In genomic region chr5:122885038-122885517, GRCh38 we compare ENCODE assay signal across 14 cellular contexts. TPM values are rescaled to one million over a fixed set of nuclear protein-coding genes. Genes with fewer than 3 reads are reported as not detected.
DNase-seq lines count a peak whose midpoint lies in the region; ATAC-seq and TF ChIP-seq lines count a peak whose summit lies in the region.
"Had no signal": no experiment of that assay in that cellular context is flagged by ENCODE, and none has a peak within 500 bp of the region (broad histone marks: within the 10 kb centered on the region; RNA-seq: fewer than 3 reads in every experiment).

No MANE protein-coding gene starts in this region.

- peaks cover 11 to 23% of the 10 kb centered on the region in 2 experiments for H3K79me1 ChIP-seq in IMR-90 (ENCODE audit: low read depth in 1 of 2, low read length in 2 of 2)

- no peak overlapping the region for H3K23ac ChIP-seq in IMR-90 (ENCODE audit: low read depth, low read length)

- H4K8ac ChIP-seq in IMR-90 (ENCODE audit: low read depth in 2 of 2, low read length in 2 of 2), result no peak overlapping the region

- no TSS peak for BruUV-seq in IMR-90 (replicated peaks; lab: Mats Ljungman, UMichigan)

- H3K79me2 ChIP-seq in neural progenitor cell (ENCODE audit: low read depth), result no peaks in the 10 kb centered on the region

- no peak for DNase-seq in IMR-90
- DNase-seq in fibroblast of gingiva (ENCODE audit: low read depth), result peak; percentile 13
- no peak for DNase-seq in neural progenitor cell (ENCODE audit: low spot score)
- DNase-seq in tibial nerve (ENCODE audit: low spot score in 2 of 2), result no peak
- DNase-seq in NCI-H2171 treated with DMSO at 0.1 percent for 48 hours (lab: John Stamatoyannopoulos, UW), result no peak
- DNase-seq: BE2C; CD4-positive, alpha-beta memory T cell; DMS153; DMS79 treated with DMSO at 0.1 percent for 48 hours; HCEC 1CT had no signal

- no peak for TF ChIP-seq CTCF in IMR-90 (conservative IDR thresholded peaks at IDR 0.05; ENCODE audit: low read depth, low read length)
- no peak for TF ChIP-seq CTCF in neural progenitor cell (IDR thresholded peaks at IDR 0.05)
- no peak for TF ChIP-seq CTCF in tibial nerve (IDR thresholded peaks at IDR 0.05)

- H3K4me1 Mint-ChIP-seq in neural progenitor cell, result peaks cover 11% of the 10 kb centered on the region

- H2AK9ac ChIP-seq in IMR-90 (replicated peaks; ENCODE audit: low read depth, low read length, poor library complexity), result no peak overlapping the region

- dilution Hi-C loops in IMR-90 (cut with HindIII; ENCODE audit: low sequenced_read_pairs, unreplicated experiment), result no loop called here

- CTCF ChIA-PET in IMR-90 (lab: Yijun Ruan, JAX), result interaction anchor here (1.2 kb wide), 1 partner anchor 13 kb away, joined by 3 read pairs; no protein-coding TSS in a partner anchor

- peaks cover 1% of the 10 kb centered on the region for H3K27me3 Mint-ChIP-seq in neural progenitor cell (ENCODE audit: insufficient read depth, low read depth)
- H3K27me3 Mint-ChIP-seq: CD4-positive, alpha-beta memory T cell had no signal

- in situ Hi-C loops in IMR-90 (cut with MboI; ENCODE audit: low sequenced_read_pairs), result no loop called here

- H3K27me3 ChIP-seq in IMR-90 (ENCODE audit: control insufficient read depth, insufficient read depth, low read length) (no peaks in the 10 kb centered on the region), neural progenitor cell (no peaks in the 10 kb centered on the region), tibial nerve (no peaks in the 10 kb centered on the region)
- H3K27me3 ChIP-seq: BE2C had no signal

- H3K9me1 ChIP-seq in IMR-90 (ENCODE audit: insufficient read depth, low read length), result no peaks in the 10 kb centered on the region; the same call in 1 of the 2 replicates

- H3K14ac ChIP-seq in IMR-90 (replicated peaks; ENCODE audit: low read depth, low read length), result no peak overlapping the region

- H3K4me3 ChIP-seq in IMR-90 (ENCODE audit: insufficient read depth, low read depth, low read length) (no peak overlapping the region), neural progenitor cell (no peak overlapping the region), tibial nerve (no peak overlapping the region)
- H3K4me3 ChIP-seq: A549 had no signal

- TF ChIP-seq POLR2A in IMR-90 (IDR thresholded peaks at IDR 0.05; ENCODE audit: low read depth, low read length) (no peak), tibial nerve (IDR thresholded peaks at IDR 0.05) (no peak)

- H3K18ac ChIP-seq in IMR-90 (ENCODE audit: low read depth, low read length), result no peak overlapping the region

- TF ChIP-seq EP300 in tibial nerve (IDR thresholded peaks at IDR 0.05), result no peak

- H3K4me2 ChIP-seq in IMR-90 (ENCODE audit: low read depth, low read length), result no peak overlapping the region
- H3K4me2 ChIP-seq in neural progenitor cell, result no peak overlapping the region
- H3K4me2 ChIP-seq: A549 had no signal

- peaks cover 7% of the 10 kb centered on the region for H3K9me3 Mint-ChIP-seq in neural progenitor cell

- H2BK5ac ChIP-seq in IMR-90 (ENCODE audit: low read depth, low read length, poor library complexity, severe bottlenecking), result no peak overlapping the region

- H3K36me3 ChIP-seq in IMR-90 (ENCODE audit: control insufficient read depth, insufficient read depth, low read length) (no peaks in the 10 kb centered on the region), neural progenitor cell (no peaks in the 10 kb centered on the region), tibial nerve (peaks cover 0 to 7% (median 0%) of the 10 kb centered on the region in 3 donors)
- H3K36me3 ChIP-seq: BE2C had no signal

- H2BK20ac ChIP-seq in IMR-90 (ENCODE audit: low read depth, low read length), result no peak overlapping the region

- no peak overlapping the region for H3K9ac ChIP-seq in IMR-90 (ENCODE audit: low read depth, low read length)
- no peak overlapping the region for H3K9ac ChIP-seq in neural progenitor cell

- no peaks in the 10 kb centered on the region for H3F3A ChIP-seq in neural progenitor cell (ENCODE audit: low read depth)

- peaks cover 7% of the 10 kb centered on the region for H3K4me1 ChIP-seq in IMR-90 (ENCODE audit: control insufficient read depth, insufficient read depth, low read length)
- peaks cover 6% of the 10 kb centered on the region for H3K4me1 ChIP-seq in neural progenitor cell
- H3K4me1 ChIP-seq in tibial nerve, result peaks cover 0 to 50% (median 3%) of the 10 kb centered on the region in 4 donors

- TF ChIP-seq RAD21 in IMR-90 (IDR thresholded peaks at IDR 0.05; ENCODE audit: low read length), result no peak

- H3K27ac ChIP-seq in IMR-90 (ENCODE audit: insufficient read depth, low read length), result no peak overlapping the region
- H3K27ac ChIP-seq in neural progenitor cell, result no peak overlapping the region
- H3K27ac ChIP-seq in tibial nerve, result peak overlapping the region; percentile 39 to 84 (median 64)
- H3K27ac ChIP-seq: A549, C4-2B had no signal

- H3K9me3 ChIP-seq in IMR-90 (ENCODE audit: control insufficient read depth, insufficient read depth, low read length), result no peaks in the 10 kb centered on the region
- no peaks in the 10 kb centered on the region for H3K9me3 ChIP-seq in neural progenitor cell (ENCODE audit: low read depth)
- H3K9me3 ChIP-seq in tibial nerve, result no peaks in the 10 kb centered on the region
- H3K9me3 ChIP-seq: A549, BE2C had no signal

- H3K4me3 Mint-ChIP-seq in neural progenitor cell, result no peak overlapping the region
- H3K4me3 Mint-ChIP-seq: CD4-positive, alpha-beta memory T cell had no signal

- H3K27ac Mint-ChIP-seq in neural progenitor cell, result no peak overlapping the region

- no peak overlapping the region for H4K5ac ChIP-seq in IMR-90 (ENCODE audit: low read depth, low read length)

- intact Hi-C loops in IMR-90 (cut with micrococcal nuclease), result no loop called here

- H2AK5ac ChIP-seq in IMR-90 (ENCODE audit: low read depth, low read length), result no peak overlapping the region

- H3K56ac ChIP-seq in IMR-90 (ENCODE audit: extremely low read depth, insufficient read depth, low read length), result no peak overlapping the region

- H2BK120ac ChIP-seq in IMR-90 (ENCODE audit: low read depth, low read length), result no peak overlapping the region

- H4K20me1 ChIP-seq in IMR-90 (ENCODE audit: insufficient read depth, low read length), result no peaks in the 10 kb centered on the region; the same call in 1 of the 2 replicates
- no peaks in the 10 kb centered on the region for H4K20me1 ChIP-seq in neural progenitor cell (ENCODE audit: low read depth)

- peak; percentile 80 for ATAC-seq in IMR-90 (ENCODE audit: low read depth)
- no peak for ATAC-seq in HG02588 (IDR thresholded peaks at IDR 0.05; ENCODE audit: unreplicated experiment)
- ATAC-seq in GM21381 (IDR thresholded peaks at IDR 0.05; ENCODE audit: unreplicated experiment), result no peak

- H2AFZ ChIP-seq in IMR-90 (replicated peaks; ENCODE audit: low read length, poor library complexity) (no peak overlapping the region), neural progenitor cell (replicated peaks) (peak overlapping the region; percentile 51)

- H2BK15ac ChIP-seq in IMR-90 (ENCODE audit: low read depth, low read length), result no peak overlapping the region

- H4K91ac ChIP-seq in IMR-90 (ENCODE audit: insufficient read depth, low read depth, low read length), result no peak overlapping the region

- H3K36me3 Mint-ChIP-seq in neural progenitor cell, result peaks cover 6% of the 10 kb centered on the region

- POLR2A ChIA-PET in IMR-90 (lab: Charles Lee; ENCODE audit: unreplicated experiment), result no interaction called here

- H3K4ac ChIP-seq in IMR-90 (ENCODE audit: low read depth, low read length), result no peak overlapping the region

- no CpG with 5 or more reads among the region's 1 CpG for WGBS in IMR-90 (ENCODE audit: extremely low coverage in 2 of 2, insufficient read length in 1 of 2), 2 experiments
- WGBS in tibial nerve, 2 donors, result 22 to 33% methylated on average over 1 of the region's 1 CpG

TF ChIP-seq in IMR-90, 13 proteins besides CTCF, POLR2A, EP300 and RAD21:
- TF ChIP-seq, protein P1, sequence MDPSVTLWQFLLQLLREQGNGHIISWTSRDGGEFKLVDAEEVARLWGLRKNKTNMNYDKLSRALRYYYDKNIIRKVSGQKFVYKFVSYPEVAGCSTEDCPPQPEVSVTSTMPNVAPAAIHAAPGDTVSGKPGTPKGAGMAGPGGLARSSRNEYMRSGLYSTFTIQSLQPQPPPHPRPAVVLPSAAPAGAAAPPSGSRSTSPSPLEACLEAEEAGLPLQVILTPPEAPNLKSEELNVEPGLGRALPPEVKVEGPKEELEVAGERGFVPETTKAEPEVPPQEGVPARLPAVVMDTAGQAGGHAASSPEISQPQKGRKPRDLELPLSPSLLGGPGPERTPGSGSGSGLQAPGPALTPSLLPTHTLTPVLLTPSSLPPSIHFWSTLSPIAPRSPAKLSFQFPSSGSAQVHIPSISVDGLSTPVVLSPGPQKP (IDR thresholded peaks at IDR 0.05; ENCODE audit: borderline replicate concordance, low read depth, low read length), result no peak
- TF ChIP-seq, protein P2, sequence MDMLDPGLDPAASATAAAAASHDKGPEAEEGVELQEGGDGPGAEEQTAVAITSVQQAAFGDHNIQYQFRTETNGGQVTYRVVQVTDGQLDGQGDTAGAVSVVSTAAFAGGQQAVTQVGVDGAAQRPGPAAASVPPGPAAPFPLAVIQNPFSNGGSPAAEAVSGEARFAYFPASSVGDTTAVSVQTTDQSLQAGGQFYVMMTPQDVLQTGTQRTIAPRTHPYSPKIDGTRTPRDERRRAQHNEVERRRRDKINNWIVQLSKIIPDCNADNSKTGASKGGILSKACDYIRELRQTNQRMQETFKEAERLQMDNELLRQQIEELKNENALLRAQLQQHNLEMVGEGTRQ (IDR thresholded peaks at IDR 0.05; ENCODE audit: low read depth, low read length), result no peak

RNA-seq across cellular contexts. Expression of gene SNX24, which starts 39.7 kb away (rescaled TPM):
- total RNA-seq in IMR-90 (2012; rRNA removed) (13.8 and 21.7 TPM in 2 replicates), neural progenitor cell (ENCODE audit: low replicate concordance) (7.1 and 21.0 TPM in 2 replicates), tibial nerve (10 to 100 TPM; 32.0 to 69.5 (median 51.1) TPM)
- polyA plus RNA-seq in IMR-90 (2012; rRNA removed), result 12.7 and 15.0 TPM in 2 replicates
- polyA plus RNA-seq in IMR-90 (2012; cell fraction: cytosol; rRNA removed), result 2.1 and 4.3 TPM in 2 replicates
- 1.1 and 14.0 TPM in 2 replicates for polyA plus RNA-seq in IMR-90 (2012; cell fraction: nucleus; rRNA removed; ENCODE audit: low replicate concordance)

Comparison
In these comparisons a context has a peak if more than half of its experiments do, and no peak if none do; other contexts are left out.
1. H3K27ac ChIP-seq: peak in tibial nerve (4 of 4); none in IMR-90 (single experiment) and neural progenitor cell (single experiment).